Comparison of ENCODE assay signal across 8 cellular contexts in the genomic region with DNA sequence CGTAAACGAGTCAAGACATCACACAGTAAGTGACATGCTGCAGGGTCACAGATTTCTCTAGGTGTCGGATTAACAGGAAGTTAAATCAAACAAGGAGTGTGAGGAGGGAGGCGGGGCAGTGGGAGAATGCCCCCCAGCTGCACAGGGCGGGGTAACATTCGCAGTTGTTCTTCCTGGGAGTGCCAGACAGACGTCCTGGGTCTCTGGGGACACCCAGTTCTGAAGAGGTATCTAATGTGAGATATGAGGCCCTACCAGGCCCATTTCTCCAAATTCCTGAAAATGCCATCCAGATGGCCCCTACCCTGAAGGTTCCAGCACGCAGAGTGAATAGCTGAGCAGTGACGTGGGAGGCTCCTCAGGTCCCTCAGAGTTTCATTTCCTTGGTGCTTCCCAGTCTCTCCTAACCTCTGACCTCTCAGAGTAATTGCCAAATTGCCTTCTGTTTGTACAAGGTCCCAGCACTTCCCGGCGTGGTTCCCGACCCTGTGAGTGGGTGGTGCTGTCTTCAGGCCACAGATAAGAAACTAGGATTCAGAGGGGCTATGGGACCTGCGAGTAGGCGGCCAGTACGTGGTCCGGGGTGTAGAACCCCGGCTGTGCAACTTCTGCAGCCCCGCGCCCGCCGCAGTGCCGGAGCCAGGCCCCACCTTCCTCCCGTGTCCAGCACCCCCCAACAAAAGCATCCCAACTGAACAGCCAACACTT. TPM values are rescaled to one million over a fixed set of nuclear protein-coding genes. Genes with fewer than 3 reads are reported as not detected.
DNase-seq lines count a peak whose midpoint lies in the region; ATAC-seq and TF ChIP-seq lines count a peak whose summit lies in the region.

No MANE protein-coding gene starts in this region.

- H3K4me3 Mint-ChIP-seq in activated CD4-positive, alpha-beta T cell treated with anti-CD3 and anti-CD28 coated beads, Interleukin-2, amount 10 ng/mL, durations not matched to agents 24 days and 14 days, result peak overlapping the region; percentile 83

- no peak for DNase-seq in activated CD4-positive, alpha-beta T cell treated with anti-CD3 and anti-CD28 coated beads, Interleukin-2, amount 10 ng/mL, durations not matched to agents 24 days and 14 days
- no peak for DNase-seq in activated CD4-positive, alpha-beta T cell treated with anti-CD3 and anti-CD28 coated beads, Interleukin-2, amount 50 U/mL, for 1 hour
- DNase-seq in NCI-H524 treated with DMSO at 0.1 percent for 48 hours (lab: John Stamatoyannopoulos, UW), result peak; percentile 26
- DNase-seq in mammary epithelial cell, result peak; percentile 40
- peak; percentile 76 to 80 for DNase-seq in left colon
- DNase-seq in suprapubic skin (ENCODE audit: low spot score in 2 of 2), result peak; percentile 79 to 84
- no peak for DNase-seq in activated CD4-positive, alpha-beta T cell treated with anti-CD3 and anti-CD28 coated beads for 4 hours

- peak overlapping the region; percentile 56 for H2AFZ ChIP-seq in mammary epithelial cell (ENCODE audit: low read depth, low read length)

- H3K9me3 Mint-ChIP-seq in activated CD4-positive, alpha-beta T cell treated with anti-CD3 and anti-CD28 coated beads, Interleukin-2, amount 10 ng/mL, durations not matched to agents 24 days and 14 days, result no peaks in the 10 kb centered on the region

- TSS peak; percentile 58 for BruUV-seq in mammary epithelial cell (replicated peaks; lab: Mats Ljungman, UMichigan)

- H3K27me3 ChIP-seq in mammary epithelial cell (ENCODE audit: insufficient read depth, low read length) (no peaks in the 10 kb centered on the region), suprapubic skin (no peaks in the 10 kb centered on the region)

- peaks cover 15% of the 10 kb centered on the region for H3K36me3 Mint-ChIP-seq in activated CD4-positive, alpha-beta T cell treated with anti-CD3 and anti-CD28 coated beads, Interleukin-2, amount 10 ng/mL, durations not matched to agents 24 days and 14 days (ENCODE audit: low read depth)

- H3K27ac ChIP-seq in mammary epithelial cell (ENCODE audit: insufficient read depth, low read depth, low read length) (peak overlapping the region; percentile 67), suprapubic skin (peak overlapping the region; percentile 95)

- peaks cover 22% of the 10 kb centered on the region for H3K27me3 Mint-ChIP-seq in activated CD4-positive, alpha-beta T cell treated with anti-CD3 and anti-CD28 coated beads, Interleukin-2, amount 10 ng/mL, durations not matched to agents 24 days and 14 days

- in situ Hi-C loops in mammary epithelial cell (cut with MboI; ENCODE audit: low sequenced_read_pairs in 2 of 2), result loop anchor here in 1 of 2 donors (25.0 kb wide), 1 partner anchor 207 kb away; no protein-coding TSS in a partner anchor

- no peak for TF ChIP-seq POLR2A in suprapubic skin (IDR thresholded peaks at IDR 0.05)

- intact Hi-C loops in activated CD4-positive, alpha-beta T cell treated with anti-CD3 and anti-CD28 coated beads, Interleukin-2, amount 10 ng/mL, durations not matched to agents 24 days and 14 days (cut with micrococcal nuclease), result loop anchor here (2.0 to 10.0 kb wide), 7 partner anchors 15 to 1112 kb away; a partner anchor contains a TSS
- intact Hi-C loops in mammary epithelial cell (cut with micrococcal nuclease) (loop anchor here (1.0 to 2.0 kb wide), 4 partner anchors 163 to 316 kb away; no protein-coding TSS in a partner anchor), left colon (cut with DNase I, micrococcal nuclease) (loop anchor here in 1 of 2 donors (5.0 kb wide), 1 partner anchor 217 kb away; no protein-coding TSS in a partner anchor)

- H3K4me2 ChIP-seq in mammary epithelial cell (ENCODE audit: insufficient read depth, low read depth, low read length), result peak overlapping the region; percentile 81

- peaks cover 21% of the 10 kb centered on the region for H3K4me1 Mint-ChIP-seq in activated CD4-positive, alpha-beta T cell treated with anti-CD3 and anti-CD28 coated beads, Interleukin-2, amount 10 ng/mL, durations not matched to agents 24 days and 14 days

- peak overlapping the region; percentile 74 for H3K9ac ChIP-seq in mammary epithelial cell (ENCODE audit: insufficient read depth, low read length)

- peak overlapping the region; percentile 73 for H3K27ac Mint-ChIP-seq in activated CD4-positive, alpha-beta T cell treated with anti-CD3 and anti-CD28 coated beads, Interleukin-2, amount 10 ng/mL, durations not matched to agents 24 days and 14 days

- no peak for TF ChIP-seq EP300 in suprapubic skin (IDR thresholded peaks at IDR 0.05)

- dilution Hi-C loops in mammary epithelial cell (cut with HindIII; ENCODE audit: low sequenced_read_pairs), result loop anchor here (5.0 kb wide), 1 partner anchor 212 kb away; no protein-coding TSS in a partner anchor

- TF ChIP-seq CTCF in mammary epithelial cell (conservative IDR thresholded peaks at IDR 0.05 in 1 of 2, IDR thresholded peaks at IDR 0.05 in 1 of 2; ENCODE audit: extremely low read depth in 1 of 2, insufficient read depth in 1 of 2, low read depth in 1 of 2, low read length in 2 of 2) (no peak), suprapubic skin (IDR thresholded peaks at IDR 0.05) (no peak)

- H3K36me3 ChIP-seq in mammary epithelial cell (ENCODE audit: insufficient read depth, low read length), result peaks cover 11% of the 10 kb centered on the region
- H3K36me3 ChIP-seq in suprapubic skin, result peaks cover 15% of the 10 kb centered on the region

- no peaks in the 10 kb centered on the region for H4K20me1 ChIP-seq in mammary epithelial cell (ENCODE audit: insufficient read depth, low read length)

- H3K9me3 ChIP-seq in mammary epithelial cell (replicated peaks; ENCODE audit: insufficient read depth, low read length) (no peaks in the 10 kb centered on the region), suprapubic skin (no peaks in the 10 kb centered on the region)

- ATAC-seq in left colon, result peak; percentile 49
- ATAC-seq in HG03565 (IDR thresholded peaks at IDR 0.05; ENCODE audit: unreplicated experiment), result no peak

- peaks cover 67% of the 10 kb centered on the region for H3K79me2 ChIP-seq in mammary epithelial cell (ENCODE audit: insufficient read depth, low read length)

- H3K4me1 ChIP-seq in mammary epithelial cell (ENCODE audit: insufficient read depth, low read length), result peaks cover 18% of the 10 kb centered on the region
- peaks cover 32% of the 10 kb centered on the region for H3K4me1 ChIP-seq in suprapubic skin

- H3K4me3 ChIP-seq in mammary epithelial cell (replicated peaks in 1 of 3; ENCODE audit: insufficient read depth in 1 of 3, low read depth in 2 of 3, low read length in 3 of 3), result peak overlapping the region; percentile 68 to 88 (median 85)
- H3K4me3 ChIP-seq in suprapubic skin, result peak overlapping the region; percentile 75

- 8% methylated on average over 20 of the region's 23 CpGs for WGBS in mammary epithelial cell (ENCODE audit: low coverage, missing lambda C conversion rate)
- 9% methylated on average over 21 of the region's 23 CpGs for WGBS in suprapubic skin

- CTCF ChIA-PET in mammary epithelial cell (lab: Charles Lee; ENCODE audit: low non-redundant PET), result no interaction called here

RNA-seq across cellular contexts. Expression of a gene that starts 1.8 kb away (rescaled TPM):
- 47.5 and 49.9 TPM in 2 replicates for total RNA-seq in activated CD4-positive, alpha-beta T cell treated with anti-CD3 and anti-CD28 coated beads, Interleukin-2, amount 10 ng/mL, durations not matched to agents 24 days and 14 days
- total RNA-seq in mammary epithelial cell (100 to 1,000 TPM in 1 of 2 donors, 10 to 100 TPM in 1; 85.2 to 230 TPM), left colon (100 to 1,000 TPM; 357 to 460 TPM), suprapubic skin (10 to 100 TPM; 37.5 to 52.3 (median 41.3) TPM)
- polyA plus RNA-seq in mammary epithelial cell, result 82.9 TPM
- polyA minus RNA-seq in mammary epithelial cell, result 145 TPM

RNA-seq across cellular contexts. Expression of a gene that starts 19.5 kb away (rescaled TPM):
- not detected in 2 replicates for total RNA-seq in activated CD4-positive, alpha-beta T cell treated with anti-CD3 and anti-CD28 coated beads, Interleukin-2, amount 10 ng/mL, durations not matched to agents 24 days and 14 days
- total RNA-seq in mammary epithelial cell, result not detected
- polyA plus RNA-seq in mammary epithelial cell, result not detected
- polyA minus RNA-seq in mammary epithelial cell, result not detected
- not detected for total RNA-seq in left colon
- total RNA-seq in suprapubic skin, result not detected

Comparison
In these comparisons a context has a peak if more than half of its experiments do, and no peak if none do; other contexts are left out.
1. DNase-seq: peak in NCI-H524 treated with DMSO at 0.1 percent for 48 hours (single experiment), mammary epithelial cell (single experiment), left colon (2 of 2) and suprapubic skin (2 of 2); none in activated CD4-positive, alpha-beta T cell treated with anti-CD3 and anti-CD28 coated beads, Interleukin-2, amount 10 ng/mL, durations not matched to agents 24 days and 14 days (single experiment), activated CD4-positive, alpha-beta T cell treated with anti-CD3 and anti-CD28 coated beads, Interleukin-2, amount 50 U/mL, for 1 hour (single experiment) and activated CD4-positive, alpha-beta T cell treated with anti-CD3 and anti-CD28 coated beads for 4 hours (0 of 2).